ENCODE assay signal across 18 cellular contexts in genomic region chr2:113123731-113124130, GRCh38. TPM values are rescaled to one million over a fixed set of nuclear protein-coding genes. Genes with fewer than 3 reads are reported as not detected.
A peak's percentile ranks its signal among the peaks of the same experiment; 100 is the strongest.
DNase-seq lines count a peak whose midpoint lies in the region; ATAC-seq and TF ChIP-seq lines count a peak whose summit lies in the region.
"Had no signal": no experiment of that assay in that cellular context is flagged by ENCODE, and none has a peak within 500 bp of the region (broad histone marks: within the 10 kb centered on the region; RNA-seq: fewer than 3 reads in every experiment).

No MANE protein-coding gene starts in this region.

- H3K27me3 ChIP-seq in prostate gland (replicated peaks; ENCODE audit: insufficient read depth) (no peaks in the 10 kb centered on the region), H7 (ENCODE audit: control insufficient read depth, insufficient read depth, low read length) (peaks cover 2% of the 10 kb centered on the region; the same call in 1 of the 2 replicates)
- H3K27me3 ChIP-seq: hepatocyte had no signal

- no peak for TF ChIP-seq CTCF in prostate gland (IDR thresholded peaks at IDR 0.05)

- peak; percentile 5 to 8 for ATAC-seq in activated naive CD4-positive, alpha-beta T cell treated with anti-CD3 and anti-CD28 coated beads, Interleukin-2, amount 50 U/mL, for 72 hours
- ATAC-seq in stimulated activated effector memory CD8-positive, alpha-beta T cell treated with anti-CD3 and anti-CD28 coated beads, Interleukin-12 subunit alpha, Interleukin-12 subunit beta, amount 100 ng/mL, for 72 hours, result no peak
- ATAC-seq in GM21526 (IDR thresholded peaks at IDR 0.05; ENCODE audit: low FRiP score, unreplicated experiment), result no peak

- no peaks in the 10 kb centered on the region for H3K36me3 ChIP-seq in prostate gland
- H3K36me3 ChIP-seq in H7 (replicated peaks; ENCODE audit: control insufficient read depth, insufficient read depth, low read length), result no peaks in the 10 kb centered on the region

- WGBS in prostate gland, result 82% methylated on average over 3 of the region's 3 CpGs

- no peaks in the 10 kb centered on the region for H3K36me3 Mint-ChIP-seq in activated naive CD4-positive, alpha-beta T cell treated with anti-CD3 and anti-CD28 coated beads, Interleukin-2, amount 50 U/mL, for 72 hours
- H3K36me3 Mint-ChIP-seq in activated T-helper 2 cell treated with anti-CD3 and anti-CD28 coated beads, Interferon-gamma antibody, Interleukin-2, Interleukin-4, amounts not matched to agents 10 μg/mL and 5 μg/mL and 100 μg/mL, durations not matched to agents 14 hours and 24 hours and 36 hours (ENCODE audit: low read depth), result no peaks in the 10 kb centered on the region
- H3K36me3 Mint-ChIP-seq in stimulated activated effector memory CD8-positive, alpha-beta T cell treated with anti-CD3 and anti-CD28 coated beads, Interleukin-12 subunit alpha, Interleukin-12 subunit beta, amount 100 ng/mL, for 72 hours, result no peaks in the 10 kb centered on the region

- no peak for DNase-seq in activated naive CD4-positive, alpha-beta T cell treated with anti-CD3 and anti-CD28 coated beads, Interleukin-2, amount 50 U/mL, for 72 hours (ENCODE audit: low spot score in 2 of 2)
- DNase-seq in activated naive CD4-positive, alpha-beta T cell treated with Interleukin-2 at 50 U/mL for 16 hours, result no peak
- peak; percentile 21 for DNase-seq in KG1 (lab: John Stamatoyannopoulos, UW)
- no peak for DNase-seq in activated T-helper 2 cell treated with anti-CD3 and anti-CD28 coated beads, Interferon-gamma antibody, Interleukin-2, Interleukin-4, amounts not matched to agents 10 μg/mL and 5 μg/mL and 100 μg/mL, durations not matched to agents 14 hours and 24 hours and 36 hours (ENCODE audit: low spot score)
- no peak for DNase-seq in stimulated activated effector memory CD8-positive, alpha-beta T cell treated with anti-CD3 and anti-CD28 coated beads, Interleukin-12 subunit alpha, Interleukin-12 subunit beta, amount 100 ng/mL, for 72 hours (ENCODE audit: low spot score in 2 of 2)
- no peak for DNase-seq in prostate gland (ENCODE audit: low spot score)
- DNase-seq in H7, result no peak
- DNase-seq: Karpas-422; kidney; NCI-H146; NCI-H345; nephron progenitor cell; stimulated activated naive CD4-positive, alpha-beta T cell treated with Interleukin-2 at 50 U/mL for 16 hours had no signal

- no peaks in the 10 kb centered on the region for H3K27me3 Mint-ChIP-seq in activated T-helper 2 cell treated with anti-CD3 and anti-CD28 coated beads, Interferon-gamma antibody, Interleukin-2, Interleukin-4, amounts not matched to agents 10 μg/mL and 5 μg/mL and 100 μg/mL, durations not matched to agents 14 hours and 24 hours and 36 hours (ENCODE audit: low read depth)
- H3K27me3 Mint-ChIP-seq: central memory CD8-positive, alpha-beta T cell had no signal

- TF ChIP-seq POLR2A in prostate gland (IDR thresholded peaks at IDR 0.05), result no peak

- intact Hi-C loops in activated T-helper 2 cell treated with anti-CD3 and anti-CD28 coated beads, Interferon-gamma antibody, Interleukin-2, Interleukin-4, amounts not matched to agents 10 μg/mL and 5 μg/mL and 100 μg/mL, durations not matched to agents 14 hours and 24 hours and 36 hours (cut with micrococcal nuclease), result loop anchor here (2.0 to 5.0 kb wide), 2 partner anchors 19 to 41 kb away; no protein-coding TSS in a partner anchor
- intact Hi-C loops in prostate gland (cut with DNase I), result no loop called here

- H3K27ac Mint-ChIP-seq in activated naive CD4-positive, alpha-beta T cell treated with anti-CD3 and anti-CD28 coated beads, Interleukin-2, amount 50 U/mL, for 72 hours, result no peak overlapping the region
- peak overlapping the region; percentile 2 for H3K27ac Mint-ChIP-seq in activated T-helper 2 cell treated with anti-CD3 and anti-CD28 coated beads, Interferon-gamma antibody, Interleukin-2, Interleukin-4, amounts not matched to agents 10 μg/mL and 5 μg/mL and 100 μg/mL, durations not matched to agents 14 hours and 24 hours and 36 hours
- peak overlapping the region; percentile 84 for H3K27ac Mint-ChIP-seq in stimulated activated effector memory CD8-positive, alpha-beta T cell treated with anti-CD3 and anti-CD28 coated beads, Interleukin-12 subunit alpha, Interleukin-12 subunit beta, amount 100 ng/mL, for 72 hours
- H3K27ac Mint-ChIP-seq: nephron progenitor cell had no signal

- H3K4me1 ChIP-seq in prostate gland (replicated peaks), result no peaks in the 10 kb centered on the region

- peaks cover 73% of the 10 kb centered on the region for H3K4me1 Mint-ChIP-seq in activated T-helper 2 cell treated with anti-CD3 and anti-CD28 coated beads, Interferon-gamma antibody, Interleukin-2, Interleukin-4, amounts not matched to agents 10 μg/mL and 5 μg/mL and 100 μg/mL, durations not matched to agents 14 hours and 24 hours and 36 hours (ENCODE audit: low read depth)
- peaks cover 53% of the 10 kb centered on the region for H3K4me1 Mint-ChIP-seq in stimulated activated effector memory CD8-positive, alpha-beta T cell treated with anti-CD3 and anti-CD28 coated beads, Interleukin-12 subunit alpha, Interleukin-12 subunit beta, amount 100 ng/mL, for 72 hours
- H3K4me1 Mint-ChIP-seq: nephron progenitor cell had no signal

- no peak overlapping the region for H3K27ac ChIP-seq in prostate gland
- H3K27ac ChIP-seq: hepatocyte had no signal

- H3K4me3 Mint-ChIP-seq in activated T-helper 2 cell treated with anti-CD3 and anti-CD28 coated beads, Interferon-gamma antibody, Interleukin-2, Interleukin-4, amounts not matched to agents 10 μg/mL and 5 μg/mL and 100 μg/mL, durations not matched to agents 14 hours and 24 hours and 36 hours (ENCODE audit: low read depth), result no peak overlapping the region
- H3K4me3 Mint-ChIP-seq in stimulated activated effector memory CD8-positive, alpha-beta T cell treated with anti-CD3 and anti-CD28 coated beads, Interleukin-12 subunit alpha, Interleukin-12 subunit beta, amount 100 ng/mL, for 72 hours, result peak overlapping the region; percentile 58
- H3K4me3 Mint-ChIP-seq: central memory CD8-positive, alpha-beta T cell; nephron progenitor cell had no signal

- no peaks in the 10 kb centered on the region for H3K9me3 ChIP-seq in prostate gland

- no peaks in the 10 kb centered on the region for H3K9me3 Mint-ChIP-seq in activated naive CD4-positive, alpha-beta T cell treated with anti-CD3 and anti-CD28 coated beads, Interleukin-2, amount 50 U/mL, for 72 hours
- H3K9me3 Mint-ChIP-seq in activated T-helper 2 cell treated with anti-CD3 and anti-CD28 coated beads, Interferon-gamma antibody, Interleukin-2, Interleukin-4, amounts not matched to agents 10 μg/mL and 5 μg/mL and 100 μg/mL, durations not matched to agents 14 hours and 24 hours and 36 hours, result no peaks in the 10 kb centered on the region
- no peaks in the 10 kb centered on the region for H3K9me3 Mint-ChIP-seq in stimulated activated effector memory CD8-positive, alpha-beta T cell treated with anti-CD3 and anti-CD28 coated beads, Interleukin-12 subunit alpha, Interleukin-12 subunit beta, amount 100 ng/mL, for 72 hours
- H3K9me3 Mint-ChIP-seq: central memory CD8-positive, alpha-beta T cell; nephron progenitor cell had no signal

- H3K4me3 ChIP-seq in prostate gland (no peak overlapping the region), H7 (ENCODE audit: insufficient read depth, low read depth, low read length) (no peak overlapping the region)
- H3K4me3 ChIP-seq: hepatocyte had no signal

RNA-seq across cellular contexts. Expression of gene IL1RN, which starts 3.7 kb away (rescaled TPM):
- 1 to 10 TPM; 1.6 to 2.1 TPM for total RNA-seq in activated naive CD4-positive, alpha-beta T cell treated with anti-CD3 and anti-CD28 coated beads, Interleukin-2, amount 50 U/mL, for 72 hours
- 13.2 and 15.9 TPM in 2 replicates for total RNA-seq in activated T-helper 2 cell treated with anti-CD3 and anti-CD28 coated beads, Interferon-gamma antibody, Interleukin-2, Interleukin-4, amounts not matched to agents 10 μg/mL and 5 μg/mL and 100 μg/mL, durations not matched to agents 14 hours and 24 hours and 36 hours
- 1 to 10 TPM; 3.7 to 4.4 TPM for total RNA-seq in prostate gland
- total RNA-seq in H7 (2014; rRNA removed; shearing (Covaris generic)), result not detected in 2 replicates
- total RNA-seq: pulmonary artery endothelial cell had no signal

RNA-seq across cellular contexts. Expression of gene PSD4, which starts 50.0 kb away (rescaled TPM):
- 100 to 1,000 TPM; 137 to 305 TPM for total RNA-seq in activated naive CD4-positive, alpha-beta T cell treated with anti-CD3 and anti-CD28 coated beads, Interleukin-2, amount 50 U/mL, for 72 hours
- 313 and 319 TPM in 2 replicates for total RNA-seq in activated T-helper 2 cell treated with anti-CD3 and anti-CD28 coated beads, Interferon-gamma antibody, Interleukin-2, Interleukin-4, amounts not matched to agents 10 μg/mL and 5 μg/mL and 100 μg/mL, durations not matched to agents 14 hours and 24 hours and 36 hours
- total RNA-seq in prostate gland, result 100 to 1,000 TPM; 139 to 221 TPM
- 1.5 and 1.9 TPM in 2 replicates for total RNA-seq in H7 (2014; rRNA removed; shearing (Covaris generic))

RNA-seq across cellular contexts. Expression of gene IL1F10, which starts 56.0 kb away (rescaled TPM):
- not detected for total RNA-seq in activated naive CD4-positive, alpha-beta T cell treated with anti-CD3 and anti-CD28 coated beads, Interleukin-2, amount 50 U/mL, for 72 hours
- total RNA-seq in activated T-helper 2 cell treated with anti-CD3 and anti-CD28 coated beads, Interferon-gamma antibody, Interleukin-2, Interleukin-4, amounts not matched to agents 10 μg/mL and 5 μg/mL and 100 μg/mL, durations not matched to agents 14 hours and 24 hours and 36 hours, result not detected in 2 replicates
- not detected for total RNA-seq in prostate gland
- total RNA-seq in H7 (2014; rRNA removed; shearing (Covaris generic)), result not detected in 2 replicates
- total RNA-seq: hepatocyte, kidney, pulmonary artery endothelial cell, ureter had no signal

Comparison
In these comparisons a context has a peak if more than half of its experiments do, and no peak if none do; other contexts are left out.
1. ATAC-seq: peak in activated naive CD4-positive, alpha-beta T cell treated with anti-CD3 and anti-CD28 coated beads, Interleukin-2, amount 50 U/mL, for 72 hours (2 of 2); none in stimulated activated effector memory CD8-positive, alpha-beta T cell treated with anti-CD3 and anti-CD28 coated beads, Interleukin-12 subunit alpha, Interleukin-12 subunit beta, amount 100 ng/mL, for 72 hours (single experiment) and GM21526 (single experiment).
2. H3K27ac Mint-ChIP-seq: peak in activated T-helper 2 cell treated with anti-CD3 and anti-CD28 coated beads, Interferon-gamma antibody, Interleukin-2, Interleukin-4, amounts not matched to agents 10 μg/mL and 5 μg/mL and 100 μg/mL, durations not matched to agents 14 hours and 24 hours and 36 hours (single experiment) and stimulated activated effector memory CD8-positive, alpha-beta T cell treated with anti-CD3 and anti-CD28 coated beads, Interleukin-12 subunit alpha, Interleukin-12 subunit beta, amount 100 ng/mL, for 72 hours (single experiment); none in activated naive CD4-positive, alpha-beta T cell treated with anti-CD3 and anti-CD28 coated beads, Interleukin-2, amount 50 U/mL, for 72 hours (0 of 2).
3. RNA of gene PSD4, which starts 50.0 kb away (total RNA-seq): 313 to 319 TPM in activated T-helper 2 cell treated with anti-CD3 and anti-CD28 coated beads, Interferon-gamma antibody, Interleukin-2, Interleukin-4, amounts not matched to agents 10 μg/mL and 5 μg/mL and 100 μg/mL, durations not matched to agents 14 hours and 24 hours and 36 hours, 137 to 305 TPM in activated naive CD4-positive, alpha-beta T cell treated with anti-CD3 and anti-CD28 coated beads, Interleukin-2, amount 50 U/mL, for 72 hours and 139 to 221 TPM in prostate gland; 1.5 to 1.9 TPM in H7; every median in the first group is over 10 times any median in the second.